10 cellular contexts compared by ENCODE assay signal in the genomic region with DNA sequence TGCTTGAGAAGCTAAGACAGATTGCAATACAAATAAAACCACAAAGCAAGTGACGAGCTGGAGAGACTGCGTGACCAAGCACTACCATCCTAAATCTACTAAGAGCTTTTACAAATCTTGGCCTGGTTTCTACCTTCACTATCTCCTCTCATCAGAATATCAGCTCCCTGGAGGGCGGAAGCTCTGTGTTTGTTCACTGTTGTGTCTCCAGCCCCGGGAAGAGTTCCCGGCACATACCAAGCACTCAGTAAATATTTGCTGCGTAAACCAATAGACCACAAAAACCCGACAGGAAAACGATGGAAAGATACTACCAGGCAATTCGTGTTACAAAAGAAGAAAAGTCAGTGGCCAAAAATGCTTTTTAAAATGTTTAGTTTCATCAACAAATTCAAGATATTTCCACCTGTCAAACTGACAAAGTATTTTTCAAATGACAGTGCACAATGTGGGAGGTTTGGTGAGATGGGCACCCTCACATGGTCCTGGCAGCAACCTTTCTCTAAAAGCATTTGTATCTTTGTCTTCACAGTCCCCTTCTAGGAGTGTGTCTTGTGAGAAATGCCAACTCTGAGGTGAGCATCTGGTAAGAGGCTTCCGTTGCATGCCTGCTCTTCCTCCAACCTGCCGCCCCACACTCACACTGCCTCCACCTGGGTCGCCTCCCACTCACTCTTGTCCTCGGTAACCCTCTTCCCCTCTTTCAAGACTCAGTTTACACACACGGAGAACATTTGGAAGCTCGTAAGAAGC. TPM values are rescaled to one million over a fixed set of nuclear protein-coding genes. Genes with fewer than 3 reads are reported as not detected.
DNase-seq lines count a peak whose midpoint lies in the region; ATAC-seq and TF ChIP-seq lines count a peak whose summit lies in the region.
"Had no signal": no experiment of that assay in that cellular context is flagged by ENCODE, and none has a peak within 500 bp of the region (broad histone marks: within the 10 kb centered on the region; RNA-seq: fewer than 3 reads in every experiment).

No MANE protein-coding gene starts in this region.

- no peak for TF ChIP-seq POLR2A in uterus (IDR thresholded peaks at IDR 0.05)

- H3K4me3 ChIP-seq in A673 (ENCODE audit: low read depth, low read length, poor library complexity, severe bottlenecking) (no peak overlapping the region), uterus (no peak overlapping the region)

- H3K27me3 ChIP-seq in A673 (replicated peaks; ENCODE audit: insufficient read depth, low read depth, low read length, poor library complexity) (no peaks in the 10 kb centered on the region), uterus (no peaks in the 10 kb centered on the region)

- peaks cover 25% of the 10 kb centered on the region for H3K4me1 Mint-ChIP-seq in activated CD4-positive, alpha-beta T cell treated with anti-CD3 and anti-CD28 coated beads, Interleukin-2, amount 10 ng/mL, durations not matched to agents 7 days and 5 days
- H3K4me1 Mint-ChIP-seq in activated CD4-positive, alpha-beta T cell treated with anti-CD3 and anti-CD28 coated beads for 36 hours: peaks cover 29% of the 10 kb centered on the region

- H3K36me3 Mint-ChIP-seq in activated CD4-positive, alpha-beta T cell treated with anti-CD3 and anti-CD28 coated beads, Interleukin-2, amount 10 ng/mL, durations not matched to agents 7 days and 5 days (ENCODE audit: low read depth): no peaks in the 10 kb centered on the region
- no peaks in the 10 kb centered on the region for H3K36me3 Mint-ChIP-seq in activated CD4-positive, alpha-beta T cell treated with anti-CD3 and anti-CD28 coated beads for 36 hours (ENCODE audit: low read depth)

- CTCF ChIA-PET in activated CD4-positive, alpha-beta T cell treated with anti-CD3 and anti-CD28 coated beads, Interleukin-2, amount 10 ng/mL, durations not matched to agents 7 days and 5 days (lab: Charles Lee): no interaction called here
- CTCF ChIA-PET in activated CD4-positive, alpha-beta T cell treated with anti-CD3 and anti-CD28 coated beads for 36 hours (lab: Charles Lee): no interaction called here
- CTCF ChIA-PET in A673 (lab: Charles Lee): interaction anchor here (0.6 kb wide), 1 partner anchor 414 kb away, joined by 3 read pairs; no protein-coding TSS in a partner anchor

- H3K27ac Mint-ChIP-seq in activated CD4-positive, alpha-beta T cell treated with anti-CD3 and anti-CD28 coated beads, Interleukin-2, amount 10 ng/mL, durations not matched to agents 7 days and 5 days: peak overlapping the region; percentile 61
- H3K27ac Mint-ChIP-seq in activated CD4-positive, alpha-beta T cell treated with anti-CD3 and anti-CD28 coated beads for 36 hours: no peak overlapping the region

- peaks cover 2% of the 10 kb centered on the region for H3K9me3 Mint-ChIP-seq in activated CD4-positive, alpha-beta T cell treated with anti-CD3 and anti-CD28 coated beads, Interleukin-2, amount 10 ng/mL, durations not matched to agents 7 days and 5 days
- peaks cover 2% of the 10 kb centered on the region for H3K9me3 Mint-ChIP-seq in activated CD4-positive, alpha-beta T cell treated with anti-CD3 and anti-CD28 coated beads for 36 hours (ENCODE audit: low read depth)

- ATAC-seq in activated CD4-positive, alpha-beta T cell treated with anti-CD3 and anti-CD28 coated beads for 36 hours: no peak
- ATAC-seq: left colon had no signal

- peaks cover 6% of the 10 kb centered on the region for H3K27me3 Mint-ChIP-seq in activated CD4-positive, alpha-beta T cell treated with anti-CD3 and anti-CD28 coated beads, Interleukin-2, amount 10 ng/mL, durations not matched to agents 7 days and 5 days
- peaks cover 7% of the 10 kb centered on the region for H3K27me3 Mint-ChIP-seq in activated CD4-positive, alpha-beta T cell treated with anti-CD3 and anti-CD28 coated beads for 36 hours

- H3K36me3 ChIP-seq in A673 (ENCODE audit: insufficient read depth, low read length, poor library complexity, severe bottlenecking): no peaks in the 10 kb centered on the region
- no peaks in the 10 kb centered on the region for H3K36me3 ChIP-seq in uterus

- H3K27ac ChIP-seq in A673 (ENCODE audit: low read depth, low read length, poor library complexity, severe bottlenecking) (no peak overlapping the region), uterus (peak overlapping the region in 1 of 2 donors; percentile 16)

- DNase-seq in activated CD4-positive, alpha-beta T cell treated with anti-CD3 and anti-CD28 coated beads, Interleukin-2, amount 10 ng/mL, durations not matched to agents 7 days and 5 days: no peak
- no peak for DNase-seq in activated CD4-positive, alpha-beta T cell treated with anti-CD3 and anti-CD28 coated beads for 36 hours
- DNase-seq in NCI-H69 (lab: John Stamatoyannopoulos, UW): peak; percentile 43
- DNase-seq in dedifferentiated amniotic fluid mesenchymal stem cell (ENCODE audit: extremely low spot score): peak; percentile 87
- DNase-seq in stromal cell of bone marrow (ENCODE audit: low read depth): peak; percentile 31
- no peak for DNase-seq in A673 (ENCODE audit: low spot score)
- DNase-seq in uterus: no peak
- DNase-seq in stimulated activated CD4-positive, alpha-beta T cell treated with anti-CD3 and anti-CD28 coated beads, Interleukin-4, amount 100 ng/mL, for 4 hours: no peak
- DNase-seq: left colon, retina had no signal

- POLR2A ChIA-PET in activated CD4-positive, alpha-beta T cell treated with anti-CD3 and anti-CD28 coated beads, Interleukin-2, amount 10 ng/mL, durations not matched to agents 7 days and 5 days (lab: Charles Lee): no interaction called here
- POLR2A ChIA-PET in activated CD4-positive, alpha-beta T cell treated with anti-CD3 and anti-CD28 coated beads for 36 hours (lab: Charles Lee): interaction anchor here (0.7 kb wide), 1 partner anchor 1602 kb away, joined by 5 read pairs; no protein-coding TSS in a partner anchor
- POLR2A ChIA-PET in A673 (lab: Charles Lee; ENCODE audit: low non-redundant PET): no interaction called here

- H3K4me1 ChIP-seq in A673 (ENCODE audit: insufficient read depth, low read length, poor library complexity, severe bottlenecking) (peaks cover 11% of the 10 kb centered on the region), uterus (no peaks in the 10 kb centered on the region)

- BruUV-seq in A673 (replicated peaks; lab: Mats Ljungman, UMichigan): no TSS peak

- H3K9me3 ChIP-seq in A673 (ENCODE audit: low read depth, low read length, poor library complexity, severe bottlenecking): no peaks in the 10 kb centered on the region
- no peaks in the 10 kb centered on the region for H3K9me3 ChIP-seq in uterus

- intact Hi-C loops in activated CD4-positive, alpha-beta T cell treated with anti-CD3 and anti-CD28 coated beads for 36 hours (cut with DNase I, micrococcal nuclease): no loop called here
- intact Hi-C loops in A673 (cut with micrococcal nuclease; ENCODE audit: unreplicated experiment) (no loop called here), uterus (cut with DNase I; ENCODE audit: low total_unique reads) (no loop called here)

- TF ChIP-seq CTCF in A673 (conservative IDR thresholded peaks at IDR 0.05; ENCODE audit: low read depth, low read length): no peak
- TF ChIP-seq CTCF in uterus (IDR thresholded peaks at IDR 0.05): no peak

- H3K4me3 Mint-ChIP-seq in activated CD4-positive, alpha-beta T cell treated with anti-CD3 and anti-CD28 coated beads, Interleukin-2, amount 10 ng/mL, durations not matched to agents 7 days and 5 days: no peak overlapping the region
- H3K4me3 Mint-ChIP-seq in activated CD4-positive, alpha-beta T cell treated with anti-CD3 and anti-CD28 coated beads for 36 hours: no peak overlapping the region

RNA-seq across cellular contexts. Expression of gene SLC1A7, which starts 34.7 kb away (rescaled TPM):
- not detected for total RNA-seq in activated CD4-positive, alpha-beta T cell treated with anti-CD3 and anti-CD28 coated beads, Interleukin-2, amount 10 ng/mL, durations not matched to agents 7 days and 5 days
- total RNA-seq in activated CD4-positive, alpha-beta T cell treated with anti-CD3 and anti-CD28 coated beads for 36 hours: not detected
- total RNA-seq in A673 (2021) (not detected in 2 replicates), uterus (under 1 TPM in 1 of 4 donors, not detected in 3; 0.24 TPM)

RNA-seq across cellular contexts. Expression of gene PODN, which starts 45.7 kb away (rescaled TPM):
- not detected for total RNA-seq in activated CD4-positive, alpha-beta T cell treated with anti-CD3 and anti-CD28 coated beads, Interleukin-2, amount 10 ng/mL, durations not matched to agents 7 days and 5 days
- total RNA-seq in activated CD4-positive, alpha-beta T cell treated with anti-CD3 and anti-CD28 coated beads for 36 hours: not detected
- 0.17 TPM in 1 of 2 replicates, not detected in the other for total RNA-seq in A673 (2021)
- 100 to 1,000 TPM in 1 of 4 donors, 10 to 100 TPM in 3; 20.9 to 100 (median 71.8) TPM for total RNA-seq in uterus

Comparison
In these comparisons a context has a peak if more than half of its experiments do, and no peak if none do; other contexts are left out.
1. DNase-seq: peak in NCI-H69 (single experiment), dedifferentiated amniotic fluid mesenchymal stem cell (single experiment) and stromal cell of bone marrow (single experiment); none in activated CD4-positive, alpha-beta T cell treated with anti-CD3 and anti-CD28 coated beads, Interleukin-2, amount 10 ng/mL, durations not matched to agents 7 days and 5 days (single experiment), activated CD4-positive, alpha-beta T cell treated with anti-CD3 and anti-CD28 coated beads for 36 hours (single experiment), A673 (single experiment), uterus (0 of 2) and stimulated activated CD4-positive, alpha-beta T cell treated with anti-CD3 and anti-CD28 coated beads, Interleukin-4, amount 100 ng/mL, for 4 hours (0 of 2).
2. RNA of gene PODN, which starts 45.7 kb away (total RNA-seq): 20.9 to 100 TPM in uterus; 0.17 TPM in A673, not detected in activated CD4-positive, alpha-beta T cell treated with anti-CD3 and anti-CD28 coated beads for 36 hours and not detected in activated CD4-positive, alpha-beta T cell treated with anti-CD3 and anti-CD28 coated beads, Interleukin-2, amount 10 ng/mL, durations not matched to agents 7 days and 5 days; every median in the first group is over 10 times any median in the second.